In the genomic region with DNA sequence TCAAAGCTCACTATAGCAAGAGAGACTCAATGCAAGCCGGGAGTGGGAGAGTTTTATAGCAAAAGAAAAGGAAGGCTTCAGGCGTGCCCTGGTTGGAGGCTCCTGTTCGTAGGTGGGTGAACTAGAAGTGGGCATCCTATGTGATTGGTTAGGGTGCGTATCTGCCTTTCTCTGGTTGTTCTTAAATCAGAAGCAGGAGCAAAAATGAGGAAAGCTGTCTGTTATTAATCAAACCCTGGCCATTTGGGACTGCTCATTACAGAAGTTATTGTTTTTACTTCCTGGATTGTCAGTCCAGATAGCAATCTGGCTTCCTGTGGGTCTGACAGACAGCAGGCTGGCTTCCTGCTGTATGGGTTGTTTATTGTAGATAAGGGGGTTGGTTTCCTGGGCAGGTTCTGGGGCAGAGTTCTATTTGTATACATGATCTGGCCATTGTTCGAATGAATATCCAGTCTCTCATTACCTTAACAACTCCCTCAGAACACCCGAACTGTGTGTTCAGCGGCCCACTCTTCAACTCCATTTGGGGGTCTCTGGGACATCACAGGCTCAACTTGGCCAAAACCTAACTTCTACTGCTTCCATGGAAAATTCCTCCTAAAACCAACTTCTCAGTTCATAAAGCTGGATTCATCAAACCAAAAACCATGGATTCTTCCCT, we compare ENCODE assay signal across 8 cellular contexts. TPM values are rescaled to one million over a fixed set of nuclear protein-coding genes. Genes with fewer than 3 reads are reported as not detected.
DNase-seq lines count a peak whose midpoint lies in the region; ATAC-seq, FAIRE-seq and TF ChIP-seq lines count a peak whose summit lies in the region.

No MANE protein-coding gene starts in this region.

- POLR2A ChIA-PET in GM12878 (lab: Charles Lee) = no interaction called here

- peak overlapping the region; percentile 81 for H3K4me2 ChIP-seq in GM12878 (ENCODE audit: control insufficient read depth, insufficient read depth)

- RAD21 ChIA-PET in GM12878 (lab: Charles Lee; ENCODE audit: unreplicated experiment) = no interaction called here

- TSS peak; percentile 44 for BruUV-seq in GM12878 (replicated peaks; lab: Mats Ljungman, UMichigan)

- no peak for TF ChIP-seq EP300 in GM12878 (IDR thresholded peaks at IDR 0.05; ENCODE audit: borderline replicate concordance in 1 of 2, control insufficient read depth in 1 of 2, low read depth in 2 of 2, low read length in 2 of 2)

- peaks cover 25% of the 10 kb centered on the region for H3K36me3 Mint-ChIP-seq in IgD-negative memory B cell

- H3K27me3 ChIP-seq in GM12878 (replicated peaks in 1 of 2; ENCODE audit: control insufficient read depth in 2 of 2, insufficient read depth in 2 of 2, low read length in 1 of 2) = no peaks in the 10 kb centered on the region

- in situ Hi-C loops in GM12878 (cut with MboI) = loop anchor here (25.0 kb wide), 1 partner anchor 1400 kb away; no protein-coding TSS in a partner anchor

- H3K4me3 ChIP-seq in AG09309 (ENCODE audit: control insufficient read depth, low read depth, low read length) (peak overlapping the region; percentile 87), GM12878 (peak overlapping the region; percentile 80)

- peak; percentile 31 for FAIRE-seq in GM12878 (lab: Jason Lieb, UNC)

- H3K27me3 Mint-ChIP-seq in IgD-negative memory B cell = no peaks in the 10 kb centered on the region

- no peak for TF ChIP-seq POLR2A in GM12878 (IDR thresholded peaks at IDR 0.05; ENCODE audit: low read depth, low read length)

- H4K20me1 ChIP-seq in GM12878 (ENCODE audit: control insufficient read depth, insufficient read depth) = no peaks in the 10 kb centered on the region

- H3K4me3 Mint-ChIP-seq in IgD-negative memory B cell = peak overlapping the region; percentile 82 to 97 (median 90)

- peaks cover 4% of the 10 kb centered on the region for H3K4me1 ChIP-seq in GM12878 (ENCODE audit: control insufficient read depth, insufficient read depth, low read length)

- H3K9ac ChIP-seq in GM12878 (ENCODE audit: control insufficient read depth, insufficient read depth, low read length) = no peak overlapping the region

- H2AFZ ChIP-seq in GM12878 (ENCODE audit: control insufficient read depth, low read depth, low read length) = no peak overlapping the region

- H3K4me1 Mint-ChIP-seq in IgD-negative memory B cell = peaks cover 15 to 23% (median 16%) of the 10 kb centered on the region in 3 donors

- H3K79me2 ChIP-seq in GM12878 (ENCODE audit: control insufficient read depth, insufficient read depth, low read length) = peaks cover 7% of the 10 kb centered on the region

- no peak overlapping the region for H3K27ac ChIP-seq in GM12878 (ENCODE audit: control insufficient read depth, insufficient read depth)

- H3K9me3 ChIP-seq in GM12878 (replicated peaks; ENCODE audit: control insufficient read depth, insufficient read depth, low read length) = peaks cover 34% of the 10 kb centered on the region

- peaks cover 13 to 32% (median 22%) of the 10 kb centered on the region in 3 donors for H3K9me3 Mint-ChIP-seq in IgD-negative memory B cell

- CTCF ChIA-PET in GM12878 (lab: Yijun Ruan, JAX) = interaction anchor here (1.2 to 1.7 kb wide), 2 partner anchors 10 to 52 kb away, joined by 4 to 5 read pairs; no protein-coding TSS in a partner anchor

- SMC1A ChIA-PET in GM12878 (lab: Charles Lee; ENCODE audit: uncharacterized antibody, unreplicated experiment) = interaction anchor here (0.6 to 2.2 kb wide), 3 partner anchors 10 to 524 kb away, joined by 3 to 7 read pairs (median 4); no protein-coding TSS in a partner anchor

- intact Hi-C loops in GM12878 (cut with micrococcal nuclease; ENCODE audit: unreplicated experiment) = no loop called here

- H3K27ac Mint-ChIP-seq in IgD-negative memory B cell = peak overlapping the region; percentile 25 to 92 (median 71)

- no peak for DNase-seq in AG09309 (ENCODE audit: low read depth)
- no peak for DNase-seq in GM12878 (ENCODE audit: low read depth, low spot score)
- peak; percentile 97 to 98 for DNase-seq in lung microvascular endothelial cell (ENCODE audit: low read depth in 2 of 2)
- DNase-seq in NCI-H1417 treated with DMSO at 0.1 percent for 48 hours (lab: John Stamatoyannopoulos, UW) = no peak
- no peak for DNase-seq in NCI-H345 (lab: John Stamatoyannopoulos, UW)

- TF ChIP-seq RAD21 in GM12878 (IDR thresholded peaks at IDR 0.05; ENCODE audit: insufficient read depth, low read depth, low read length) = no peak

- WGBS in GM12878 (ENCODE audit: insufficient coverage, insufficient replicate concordance, low lambda C conversion rate, missing lambda C conversion rate) = 73% methylated on average over 7 of the region's 7 CpGs

- ATAC-seq in GM12878 = peak; percentile 24; the same call in 2 of the 3 replicates
- no peak for ATAC-seq in GM19035 (IDR thresholded peaks at IDR 0.05; ENCODE audit: unreplicated experiment)
- ATAC-seq in GM21529 (IDR thresholded peaks at IDR 0.05; ENCODE audit: unreplicated experiment) = no peak

- no peak for TF ChIP-seq CTCF in AG09309 (IDR thresholded peaks at IDR 0.05; ENCODE audit: control insufficient read depth, insufficient read depth, low read depth, low read length, missing control alignments)
- TF ChIP-seq CTCF in GM12878 (IDR thresholded peaks at IDR 0.05 in 2 of 3, conservative IDR thresholded peaks at IDR 0.05 in 1 of 3; ENCODE audit: control insufficient read depth in 2 of 3, extremely low read depth in 1 of 3, insufficient read depth in 1 of 3, low read depth in 3 of 3, low read length in 3 of 3) = no peak

- peaks cover 10 to 12% of the 10 kb centered on the region in 2 experiments; a peak in 3 of 4 replicates for H3K36me3 ChIP-seq in GM12878 (ENCODE audit: control insufficient read depth in 2 of 2, insufficient read depth in 2 of 2, low read length in 1 of 2)

RNA-seq across cellular contexts. Expression of gene ZNF792, which starts 1.6 kb away (rescaled TPM):
- polyA plus RNA-seq in IgD-negative memory B cell = 8.9 TPM
- total RNA-seq in GM12878 (2013; cell fraction: nucleolus; rRNA removed) = 26.2 and 26.7 TPM in 2 replicates
- total RNA-seq in GM12878 (2014; rRNA removed) = 2.3 and 2.8 TPM in 2 replicates
- 2.2 and 2.6 TPM in 2 replicates for total RNA-seq in GM12878 (2014; rRNA removed; fragmentation: Illumina TruSeq; extraction: Trizol)
- total RNA-seq in GM12878 (2021) = 2.0 and 2.2 TPM in 2 replicates
- 2.1 TPM for polyA plus RNA-seq in GM12878 (2011; ENCODE audit: low read depth)
- polyA plus RNA-seq in GM12878 (2011; rRNA removed) = 4.8 and 5.3 TPM in 2 replicates
- 3.6 TPM in 2 replicates for polyA plus RNA-seq in GM12878 (2011; cell fraction: cytosol; rRNA removed)
- 4.4 and 6.2 TPM in 2 replicates for polyA plus RNA-seq in GM12878 (2011; cell fraction: nucleus; rRNA removed)
- 2.0 and 2.4 TPM in 2 replicates for polyA plus RNA-seq in GM12878 (2012)
- 1.2 and 1.3 TPM in 2 replicates for polyA plus RNA-seq in GM12878 (2014; fragmentation: Illumina TruSeq; extraction: Trizol)
- polyA plus RNA-seq in GM12878 (2014; fragmentation: Nextera tagmentation; extraction: Ambion mirVana) = under 1 TPM; 0.53 to 0.63 TPM
- polyA plus RNA-seq in GM12878 (2014; rRNA removed) = 0.97 and 1.0 TPM in 2 replicates
- polyA plus RNA-seq in GM12878 (2016; fragmentation: Nextera tagmentation; extraction: Ambion mirVana) = 1 to 10 TPM in 1 of 2 experiments, under 1 TPM in 1; 0.87 to 1.3 TPM
- 18.5 and 19.5 TPM in 2 replicates for polyA minus RNA-seq in GM12878 (2011; rRNA and poly(A)+ RNA removed)
- polyA minus RNA-seq in GM12878 (2011; cell fraction: cytosol; rRNA and poly(A)+ RNA removed) = 3.1 and 3.7 TPM in 2 replicates
- polyA minus RNA-seq in GM12878 (2011; cell fraction: nucleus; rRNA and poly(A)+ RNA removed) = 18.0 and 19.1 TPM in 2 replicates
- 25.9 and 39.1 TPM in 2 replicates for total RNA-seq in lung microvascular endothelial cell

RNA-seq across cellular contexts. Expression of gene ZNF30, which starts 35.7 kb away (rescaled TPM):
- polyA plus RNA-seq in IgD-negative memory B cell (1.6 TPM), GM12878 (2011; rRNA removed) (2.3 and 3.1 TPM in 2 replicates), GM12878 (2014; fragmentation: Illumina TruSeq; extraction: Trizol) (0.97 and 2.8 TPM in 2 replicates), GM12878 (2014; fragmentation: Nextera tagmentation; extraction: Ambion mirVana) (1 to 10 TPM; 1.2 to 1.6 TPM), GM12878 (2014; rRNA removed) (0.80 and 1.1 TPM in 2 replicates), GM12878 (2016; fragmentation: Nextera tagmentation; extraction: Ambion mirVana) (1 to 10 TPM; 1.3 to 1.8 TPM)
- 3.3 and 3.9 TPM in 2 replicates for total RNA-seq in GM12878 (2013; cell fraction: nucleolus; rRNA removed)
- total RNA-seq in GM12878 (2014; rRNA removed) (0.82 and 0.85 TPM in 2 replicates), GM12878 (2014; rRNA removed; fragmentation: Illumina TruSeq; extraction: Trizol) (1.2 and 1.5 TPM in 2 replicates), GM12878 (2021) (0.98 and 1.2 TPM in 2 replicates), lung microvascular endothelial cell (3.9 and 4.4 TPM in 2 replicates)
- polyA plus RNA-seq in GM12878 (2011; ENCODE audit: low read depth) = 1.2 TPM
- 1.1 and 1.3 TPM in 2 replicates for polyA plus RNA-seq in GM12878 (2011; cell fraction: cytosol; rRNA removed)
- 1.7 TPM in 2 replicates for polyA plus RNA-seq in GM12878 (2011; cell fraction: nucleus; rRNA removed)
- polyA plus RNA-seq in GM12878 (2012) = 1.1 TPM in 2 replicates
- polyA minus RNA-seq in GM12878 (2011; rRNA and poly(A)+ RNA removed) = 2.2 and 2.3 TPM in 2 replicates
- polyA minus RNA-seq in GM12878 (2011; cell fraction: cytosol; rRNA and poly(A)+ RNA removed) = 0.94 and 1.6 TPM in 2 replicates
- 2.7 and 3.8 TPM in 2 replicates for polyA minus RNA-seq in GM12878 (2011; cell fraction: nucleus; rRNA and poly(A)+ RNA removed)

RNA-seq across cellular contexts. Expression of gene GRAMD1A, which starts 37.7 kb away (rescaled TPM):
- polyA plus RNA-seq in IgD-negative memory B cell (18.1 TPM), GM12878 (2011; rRNA removed) (32.2 and 60.8 TPM in 2 replicates), GM12878 (2014; fragmentation: Illumina TruSeq; extraction: Trizol) (21.9 and 32.7 TPM in 2 replicates), GM12878 (2014; fragmentation: Nextera tagmentation; extraction: Ambion mirVana) (1 to 10 TPM in 1 of 2 experiments, under 1 TPM in 1; 0.79 to 2.0 TPM), GM12878 (2014; rRNA removed) (73.6 and 79.8 TPM in 2 replicates), GM12878 (2016; fragmentation: Nextera tagmentation; extraction: Ambion mirVana) (10 to 100 TPM; 22.1 to 37.9 TPM)
- 208 and 225 TPM in 2 replicates for total RNA-seq in GM12878 (2013; cell fraction: nucleolus; rRNA removed)
- total RNA-seq in GM12878 (2014; rRNA removed) (36.1 and 41.9 TPM in 2 replicates), GM12878 (2014; rRNA removed; fragmentation: Illumina TruSeq; extraction: Trizol) (14.8 and 16.9 TPM in 2 replicates), GM12878 (2021) (69.1 and 71.0 TPM in 2 replicates), lung microvascular endothelial cell (24.6 and 32.9 TPM in 2 replicates)
- 20.0 TPM for polyA plus RNA-seq in GM12878 (2011; ENCODE audit: low read depth)
- 67.4 and 69.1 TPM in 2 replicates for polyA plus RNA-seq in GM12878 (2011; cell fraction: cytosol; rRNA removed)
- polyA plus RNA-seq in GM12878 (2011; cell fraction: nucleus; rRNA removed) = 169 and 199 TPM in 2 replicates
- 48.1 and 61.6 TPM in 2 replicates for polyA plus RNA-seq in GM12878 (2012)
- 47.9 and 85.8 TPM in 2 replicates for polyA minus RNA-seq in GM12878 (2011; rRNA and poly(A)+ RNA removed)
- 31.1 and 31.4 TPM in 2 replicates for polyA minus RNA-seq in GM12878 (2011; cell fraction: cytosol; rRNA and poly(A)+ RNA removed)
- 29.5 and 41.4 TPM in 2 replicates for polyA minus RNA-seq in GM12878 (2011; cell fraction: nucleus; rRNA and poly(A)+ RNA removed)

Comparison
In these comparisons a context has a peak if more than half of its experiments do, and no peak if none do; other contexts are left out.
1. DNase-seq: peak in lung microvascular endothelial cell (2 of 2); none in AG09309 (single experiment), GM12878 (single experiment), NCI-H1417 treated with DMSO at 0.1 percent for 48 hours (single experiment) and NCI-H345 (single experiment).